Comparison of ENCODE assay signal across 3 cellular contexts in genomic region chr5:152912924-152913323, GRCh38.
"Had no signal": no experiment of that assay in that cellular context is flagged by ENCODE, and none has a peak within 500 bp of the region (broad histone marks: within the 10 kb centered on the region; RNA-seq: fewer than 3 reads in every experiment).

No MANE protein-coding gene starts in this region.

- DNase-seq: GDM1, GF-D8 had no signal

- H3K4me3 ChIP-seq: GM12878 had no signal
